16 cellular contexts compared by ENCODE assay signal in genomic region chr20:47686545-47686944, GRCh38.
A peak's percentile ranks its signal among the peaks of the same experiment; 100 is the strongest.
DNase-seq lines count a peak whose midpoint lies in the region; ATAC-seq and TF ChIP-seq lines count a peak whose summit lies in the region.
"Had no signal": no experiment of that assay in that cellular context is flagged by ENCODE, and none has a peak within 500 bp of the region (broad histone marks: within the 10 kb centered on the region; RNA-seq: fewer than 3 reads in every experiment).

No MANE protein-coding gene starts in this region.

- H3K4me3 ChIP-seq in kidney epithelial cell (ENCODE audit: low read depth, low read length), result no peak overlapping the region
- H3K4me3 ChIP-seq: ascending aorta, GM23248, right atrium auricular region, transverse colon had no signal

- ATAC-seq in WTC11 (no peak), HG02678 (IDR thresholded peaks at IDR 0.05; ENCODE audit: unreplicated experiment) (no peak)
- ATAC-seq: activated CD4-positive, alpha-beta T cell treated with anti-CD3 and anti-CD28 coated beads for 36 hours had no signal

- peaks cover 23% of the 10 kb centered on the region for H3K9me3 Mint-ChIP-seq in WTC11
- H3K9me3 Mint-ChIP-seq: activated T-cell treated with anti-CD3 and anti-CD28 coated beads, Interleukin-2, amount 50 U/mL, for 24 hours; memory B cell had no signal

- CTCF ChIA-PET in WTC11 (lab: Charles Lee), result interaction anchor here (1.5 to 2.5 kb wide), 2 partner anchors 10 to 38 kb away, joined by 5 to 11 read pairs; no protein-coding TSS in a partner anchor

- TF ChIP-seq CTCF in kidney epithelial cell (IDR thresholded peaks at IDR 0.05; ENCODE audit: insufficient read depth, low read length, poor library complexity, severe bottlenecking) (no peak), WTC11 (IDR thresholded peaks at IDR 0.05) (no peak)

- no peaks in the 10 kb centered on the region for H3K27me3 ChIP-seq in kidney epithelial cell (ENCODE audit: control insufficient read depth, insufficient read depth, low read length)
- H3K27me3 ChIP-seq: ascending aorta, right atrium auricular region, transverse colon had no signal

- H3K27me3 Mint-ChIP-seq in WTC11 (ENCODE audit: low read depth), result peaks cover 7% of the 10 kb centered on the region

- H3K4me3 Mint-ChIP-seq in WTC11, result no peak overlapping the region
- H3K4me3 Mint-ChIP-seq: activated CD4-positive, alpha-beta T cell treated with anti-CD3 and anti-CD28 coated beads for 36 hours; activated T-cell treated with anti-CD3 and anti-CD28 coated beads, Interleukin-2, amount 50 U/mL, for 24 hours; memory B cell had no signal

- peaks cover 26% of the 10 kb centered on the region for H3K36me3 Mint-ChIP-seq in WTC11

- peak; percentile 65 for DNase-seq in DMS53 (lab: John Stamatoyannopoulos, UW)
- no peak for DNase-seq in DMS53 treated with DMSO at 0.1 percent for 48 hours (lab: John Stamatoyannopoulos, UW; ENCODE audit: unreplicated experiment)
- peak; percentile 82 for DNase-seq in amniotic epithelial cell (ENCODE audit: low read depth)
- peak; percentile 70 for DNase-seq in kidney epithelial cell (ENCODE audit: low read depth)
- DNase-seq in stromal cell of bone marrow (ENCODE audit: low read depth), result peak; percentile 56
- DNase-seq in activated gamma-delta T cell treated with Interleukin-2 at 50 U/mL for 16 hours, result no peak
- DNase-seq in WTC11 (ENCODE audit: low spot score), result no peak
- DNase-seq: activated CD4-positive, alpha-beta T cell treated with anti-CD3 and anti-CD28 coated beads for 36 hours; activated T-cell treated with anti-CD3 and anti-CD28 coated beads, Interleukin-2, amount 50 U/mL, for 24 hours; GM23248; NCI-H1436; transverse colon had no signal

- no peak overlapping the region for H3K27ac Mint-ChIP-seq in WTC11
- H3K27ac Mint-ChIP-seq: activated CD4-positive, alpha-beta T cell treated with anti-CD3 and anti-CD28 coated beads for 36 hours; activated T-cell treated with anti-CD3 and anti-CD28 coated beads, Interleukin-2, amount 50 U/mL, for 24 hours; memory B cell had no signal

- H3K4me1 Mint-ChIP-seq in WTC11, result peaks cover 30% of the 10 kb centered on the region
- H3K4me1 Mint-ChIP-seq: activated CD4-positive, alpha-beta T cell treated with anti-CD3 and anti-CD28 coated beads for 36 hours; memory B cell had no signal

- no peaks in the 10 kb centered on the region for H3K36me3 ChIP-seq in kidney epithelial cell (ENCODE audit: control insufficient read depth, insufficient read depth, low read length)
- H3K36me3 ChIP-seq: right atrium auricular region, transverse colon had no signal

- POLR2A ChIA-PET in WTC11 (lab: Charles Lee), result no interaction called here

TF ChIP-seq in WTC11, 78 proteins besides CTCF, POLR2A, EP300 and RAD21:
- TF ChIP-seq, protein P1, sequence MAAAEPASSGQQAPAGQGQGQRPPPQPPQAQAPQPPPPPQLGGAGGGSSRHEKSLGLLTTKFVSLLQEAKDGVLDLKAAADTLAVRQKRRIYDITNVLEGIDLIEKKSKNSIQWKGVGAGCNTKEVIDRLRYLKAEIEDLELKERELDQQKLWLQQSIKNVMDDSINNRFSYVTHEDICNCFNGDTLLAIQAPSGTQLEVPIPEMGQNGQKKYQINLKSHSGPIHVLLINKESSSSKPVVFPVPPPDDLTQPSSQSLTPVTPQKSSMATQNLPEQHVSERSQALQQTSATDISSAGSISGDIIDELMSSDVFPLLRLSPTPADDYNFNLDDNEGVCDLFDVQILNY (CRISPR knock-in tag; IDR thresholded peaks at IDR 0.05), result no peak
- no peak for TF ChIP-seq HMGXB4 (CRISPR knock-in tag; IDR thresholded peaks at IDR 0.05)
- TF ChIP-seq TEAD4 (CRISPR knock-in tag; IDR thresholded peaks at IDR 0.05), result no peak
- TF ChIP-seq CREM (CRISPR knock-in tag; IDR thresholded peaks at IDR 0.05), result no peak
- no peak for TF ChIP-seq ESRRA (CRISPR knock-in tag; IDR thresholded peaks at IDR 0.05; ENCODE audit: borderline replicate concordance)
- no peak for TF ChIP-seq ZNF232 (CRISPR knock-in tag; IDR thresholded peaks at IDR 0.05)
- no peak for TF ChIP-seq TEAD1 (CRISPR knock-in tag; IDR thresholded peaks at IDR 0.05)
- TF ChIP-seq NFYB (CRISPR knock-in tag; conservative IDR thresholded peaks at IDR 0.05; ENCODE audit: low read depth), result no peak
TF ChIP-seq in WTC11: peak in this region for 0.

Comparison
In these comparisons a context has a peak if more than half of its experiments do, and no peak if none do; other contexts are left out.
1. DNase-seq: peak in DMS53 (single experiment), amniotic epithelial cell (single experiment), kidney epithelial cell (single experiment) and stromal cell of bone marrow (single experiment); none in DMS53 treated with DMSO at 0.1 percent for 48 hours (single experiment), activated gamma-delta T cell treated with Interleukin-2 at 50 U/mL for 16 hours (single experiment) and WTC11 (single experiment).